1 cellular context compared by ENCODE assay signal in the genomic region with DNA sequence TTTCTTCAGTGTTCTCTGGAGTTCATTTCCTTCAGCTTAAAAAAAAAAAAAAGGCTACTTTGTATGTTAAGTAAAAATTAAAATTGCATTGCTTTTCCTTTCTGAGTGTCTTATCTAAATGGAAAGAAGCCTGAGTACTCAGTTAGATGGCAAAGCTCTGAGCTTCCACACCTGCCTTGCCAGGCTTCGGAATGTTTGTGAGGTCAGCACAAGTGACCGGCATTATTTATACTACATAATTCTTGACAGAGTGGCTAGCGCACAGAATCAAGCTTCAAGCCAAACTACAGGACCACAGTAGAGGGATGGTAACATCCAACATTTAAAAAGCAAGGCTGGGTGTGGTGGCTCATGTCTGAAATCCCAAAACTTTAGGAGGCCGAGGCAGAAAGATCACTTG.
TF ChIP-seq lines count a peak whose summit lies in the region.

No MANE protein-coding gene starts in this region.

TF ChIP-seq in K562, 482 proteins besides CTCF, POLR2A, EP300 and RAD21:
- TF ChIP-seq ZBTB17 (CRISPR knock-in tag; IDR thresholded peaks at IDR 0.05), result no peak
